Comparison of ENCODE assay signal across 17 cellular contexts in the genomic region with DNA sequence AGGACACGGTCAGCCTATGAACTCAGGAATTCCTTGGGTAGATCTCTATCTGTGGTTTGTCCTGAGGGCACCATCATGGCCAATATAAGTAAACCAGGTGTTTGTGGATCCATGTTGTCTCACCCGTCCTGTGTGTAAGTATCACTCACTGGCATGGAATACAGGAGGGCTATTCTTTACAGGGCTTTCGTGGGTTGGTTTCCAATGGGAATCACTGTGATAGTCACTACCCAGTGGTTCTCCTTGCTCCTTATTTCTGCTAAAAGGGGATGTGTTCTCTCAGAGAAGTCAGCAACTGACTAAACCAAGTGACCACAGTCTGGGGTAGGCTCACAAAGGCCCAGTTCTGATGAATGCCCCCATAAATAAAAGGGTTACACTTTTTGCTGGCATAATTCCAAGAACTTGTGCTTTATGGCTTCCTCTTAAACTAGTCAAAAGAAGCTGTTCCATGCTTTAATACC.
A peak's percentile ranks its signal among the peaks of the same experiment; 100 is the strongest.
DNase-seq lines count a peak whose midpoint lies in the region; ATAC-seq, FAIRE-seq and TF ChIP-seq lines count a peak whose summit lies in the region.
"Had no signal": no experiment of that assay in that cellular context is flagged by ENCODE, and none has a peak within 500 bp of the region (broad histone marks: within the 10 kb centered on the region; RNA-seq: fewer than 3 reads in every experiment).

No MANE protein-coding gene starts in this region.

- H2BK15ac ChIP-seq in H1 (ENCODE audit: low read length) (no peak overlapping the region), H9 (ENCODE audit: low read depth, low read length) (no peak overlapping the region)

- no peak overlapping the region for H2BK5ac ChIP-seq in H1 (ENCODE audit: low read depth, low read length)
- no peak overlapping the region for H2BK5ac ChIP-seq in H9 (ENCODE audit: insufficient read length, low read length)

- H3K9me3 Mint-ChIP-seq in H9 = peaks cover 6 to 12% of the 10 kb centered on the region in 2 experiments; a peak in 3 of 5 replicates

- no peaks in the 10 kb centered on the region for H3K36me3 ChIP-seq in Karpas-422 (ENCODE audit: insufficient read depth, low read length)
- no peaks in the 10 kb centered on the region for H3K36me3 ChIP-seq in H1 (ENCODE audit: control insufficient read depth in 2 of 4, insufficient read depth in 4 of 4, low read length in 3 of 4)
- H3K36me3 ChIP-seq in pancreas = no peaks in the 10 kb centered on the region
- H3K36me3 ChIP-seq: HAP-1, Peyer's patch, vagina had no signal

- H2AK5ac ChIP-seq in H1 (ENCODE audit: low read depth, low read length) = no peak overlapping the region
- H2AK5ac ChIP-seq in H9 (ENCODE audit: insufficient read length, low read length) = no peak overlapping the region

- H4K5ac ChIP-seq in H1 (ENCODE audit: insufficient read length, low read depth, low read length) (no peak overlapping the region), H9 (ENCODE audit: insufficient read length, low read depth, low read length) (no peak overlapping the region)

- H3K4me2 ChIP-seq in A549 = peak overlapping the region; percentile 66
- H3K4me2 ChIP-seq in Karpas-422 (ENCODE audit: low read depth, low read length, poor library complexity, severe bottlenecking) = no peak overlapping the region
- no peak overlapping the region for H3K4me2 ChIP-seq in H1 (ENCODE audit: insufficient read depth in 1 of 2, low read depth in 2 of 2, low read length in 2 of 2)
- H3K4me2 ChIP-seq in H9 (ENCODE audit: insufficient read depth, insufficient read length, low read length) = no peak overlapping the region

- TF ChIP-seq CTCF in A549 (IDR thresholded peaks at IDR 0.05) (no peak), H1 (IDR thresholded peaks at IDR 0.05; ENCODE audit: control extremely low read depth in 1 of 3, insufficient read depth in 1 of 3, low read depth in 1 of 3, low read length in 3 of 3) (no peak), pancreas (IDR thresholded peaks at IDR 0.05) (no peak), H9 (conservative IDR thresholded peaks at IDR 0.05) (no peak)

- H3K4ac ChIP-seq in H1 (replicated peaks; ENCODE audit: insufficient read length, low read depth, low read length) = no peak overlapping the region
- no peak overlapping the region for H3K4ac ChIP-seq in H9 (ENCODE audit: low read depth, low read length)

- peaks cover 74% of the 10 kb centered on the region for H3K4me1 ChIP-seq in A549
- peaks cover 13% of the 10 kb centered on the region for H3K4me1 ChIP-seq in Karpas-422 (ENCODE audit: low read length)
- peaks cover 0 to 5% (median 4%) of the 10 kb centered on the region in 4 experiments; a peak in 4 of 7 replicates for H3K4me1 ChIP-seq in H1 (replicated peaks in 1 of 4; ENCODE audit: control insufficient read depth in 3 of 4, insufficient read depth in 4 of 4, low read length in 3 of 4)
- H3K4me1 ChIP-seq in pancreas = peaks cover 34 to 43% (median 40%) of the 10 kb centered on the region in 3 donors
- H3K4me1 ChIP-seq in H9 (ENCODE audit: insufficient read depth, low read length) = peaks cover 7% of the 10 kb centered on the region; the same call in 1 of the 2 replicates

- H2AFZ ChIP-seq in Karpas-422 (ENCODE audit: low read length) = 0 out of 2 replicates have a peak overlapping the region, but pooled peaks have one; percentile 22
- peak overlapping the region; percentile 33; the same call in 1 of the 2 replicates for H2AFZ ChIP-seq in H1 (ENCODE audit: low read length)
- no peak overlapping the region for H2AFZ ChIP-seq in H9 (ENCODE audit: low read length)

- TF ChIP-seq RAD21 in A549 (conservative IDR thresholded peaks at IDR 0.05 in 1 of 2, IDR thresholded peaks at IDR 0.05 in 1 of 2) (no peak), H1 (IDR thresholded peaks at IDR 0.05 in 1 of 2, conservative IDR thresholded peaks at IDR 0.05 in 1 of 2; ENCODE audit: low read depth in 2 of 2, low read length in 2 of 2) (no peak)

- no peaks in the 10 kb centered on the region for H3K9me2 ChIP-seq in Karpas-422 (replicated peaks; ENCODE audit: insufficient read depth, low read length)

- H3K9ac ChIP-seq in Karpas-422 (ENCODE audit: low read length) (no peak overlapping the region), H1 (replicated peaks in 1 of 4; ENCODE audit: extremely low read depth in 1 of 4, low read depth in 3 of 4, low read length in 3 of 4) (no peak overlapping the region), H9 (ENCODE audit: extremely low read depth, insufficient read length, low read length) (no peak overlapping the region)

- H3T11ph ChIP-seq in H9 (ENCODE audit: low read length) = no peak overlapping the region

- H2BK20ac ChIP-seq in H1 (ENCODE audit: low read length) (no peak overlapping the region), H9 (ENCODE audit: low read depth, low read length, poor library complexity, severe bottlenecking) (no peak overlapping the region)

- no peak for ATAC-seq in A549
- ATAC-seq in pancreas = no peak

- DNase-seq in A549 (ENCODE audit: low read depth in 1 of 2, low spot score in 1 of 2) (no peak), Karpas-422 (no peak), H1 (ENCODE audit: low read depth in 1 of 2, low spot score in 2 of 2) (no peak), pancreas (no peak), cerebellum (ENCODE audit: low spot score) (no peak), HuH-7 (ENCODE audit: low spot score) (no peak), NCI-H1694 treated with DMSO at 0.1 percent for 48 hours (lab: John Stamatoyannopoulos, UW) (no peak), H9 (no peak)
- DNase-seq: activated CD8-positive, alpha-beta memory T cell treated with anti-CD3 and anti-CD28 coated beads for 24 hours; activated naive CD4-positive, alpha-beta T cell treated with anti-CD3 and anti-CD28 coated beads, Interleukin-2, amount 50 U/mL, for 16 hours; NCI-H446 treated with DMSO at 0.1 percent for 48 hours; Peyer's patch had no signal

- TF ChIP-seq EP300 in A549 (IDR thresholded peaks at IDR 0.05) (no peak), H1 (IDR thresholded peaks at IDR 0.05; ENCODE audit: borderline replicate concordance in 1 of 2, low read depth in 2 of 2, low read length in 2 of 2) (no peak)

- peaks cover 0 to 9% (median 9%) of the 10 kb centered on the region in 3 experiments; a peak in 5 of 7 replicates for H3K36me3 Mint-ChIP-seq in H9 (ENCODE audit: insufficient read depth in 1 of 3, low read depth in 3 of 3)

- H3K4me3 Mint-ChIP-seq in H9 = no peak overlapping the region
- H3K4me3 Mint-ChIP-seq: B cell, neural crest cell had no signal

- H2BK12ac ChIP-seq in H1 (ENCODE audit: low read depth, low read length) (peak overlapping the region; percentile 30; the same call in 1 of the 2 replicates), H9 (ENCODE audit: insufficient read length, low read depth, low read length) (no peak overlapping the region)

- no peaks in the 10 kb centered on the region; the same call in 1 of the 2 replicates for H3K23me2 ChIP-seq in H1 (ENCODE audit: low read depth, low read length)
- no peaks in the 10 kb centered on the region for H3K23me2 ChIP-seq in H9 (ENCODE audit: insufficient read length, low read depth, low read length, poor library complexity, severe bottlenecking)

- CTCF ChIA-PET in A549 (lab: Yijun Ruan, JAX) = interaction anchor here (0.6 to 3.6 kb wide), 9 partner anchors 11 to 290 kb away, joined by 3 to 30 read pairs (median 13); partner anchors contain the start of gene JADE1
- CTCF ChIA-PET in H1 (lab: Charles Lee; ENCODE audit: partially characterized antibody) = interaction anchor here (1.0 to 3.2 kb wide), 11 partner anchors 11 to 216 kb away, joined by 3 to 14 read pairs (median 5); no protein-coding TSS in a partner anchor

- intact Hi-C loops in pancreas (cut with DNase I) = loop anchor here in 1 of 3 donors (10.0 kb wide), 1 partner anchor 62 kb away; no protein-coding TSS in a partner anchor

- POLR2A ChIA-PET in A549 (lab: Yijun Ruan, JAX) (interaction anchor here (0.5 to 2.4 kb wide), 4 partner anchors 20 to 791 kb away, joined by 3 to 20 read pairs (median 4); partner anchors contain the start of genes HSPA4L and PGRMC2), H1 (lab: Charles Lee; ENCODE audit: partially characterized antibody) (interaction anchor here (0.8 to 1.1 kb wide), 2 partner anchors 125 to 255 kb away, joined by 4 read pairs; no protein-coding TSS in a partner anchor)

- H3K56ac ChIP-seq in H1 (replicated peaks; ENCODE audit: insufficient read length, low read depth, low read length) = no peak overlapping the region
- no peak overlapping the region for H3K56ac ChIP-seq in H9 (ENCODE audit: insufficient read length, low read depth, low read length)

- H2BK120ac ChIP-seq in H1 (replicated peaks; ENCODE audit: low read depth, low read length) = no peak overlapping the region
- H2BK120ac ChIP-seq in H9 (ENCODE audit: low read depth, low read length, poor library complexity, severe bottlenecking) = no peak overlapping the region

- H3K18ac ChIP-seq in H1 (ENCODE audit: extremely low read depth, low read length) (no peak overlapping the region), H9 (ENCODE audit: insufficient read length, low read depth, low read length) (no peak overlapping the region)

- FAIRE-seq in A549 (lab: Jason Lieb, UNC) = no peak
- no peak for FAIRE-seq in H1 (lab: Jason Lieb, UNC)
- no peak for FAIRE-seq in pancreas (lab: Jason Lieb, UNC)
- FAIRE-seq: islet of Langerhans had no signal

- 63% methylated on average over 3 of the region's 3 CpGs for WGBS in A549 (ENCODE audit: missing lambda C conversion rate)
- WGBS in H1 (ENCODE audit: extremely low coverage in 1 of 2, insufficient coverage in 1 of 2, insufficient read length in 1 of 2, insufficient replicate concordance in 2 of 2, low coverage in 1 of 2, low lambda C conversion rate in 2 of 2, missing lambda C conversion rate in 1 of 2), 2 experiments = 93% methylated on average over 3 of the region's 3 CpGs; no CpG with 5 or more reads in 1 of the 2 experiments
- 88 to 98% methylated on average over 3 of the region's 3 CpGs for WGBS in pancreas, 2 donors
- no CpG with 5 or more reads among the region's 3 CpGs for whole genome bisulfite sequencing in H9 (ENCODE audit: extremely low coverage, insufficient read length, low lambda C conversion rate)

- H3K27ac Mint-ChIP-seq in H9 = no peak overlapping the region
- H3K27ac Mint-ChIP-seq: B cell had no signal

- no peaks in the 10 kb centered on the region for H4K20me1 ChIP-seq in Karpas-422 (ENCODE audit: insufficient read depth, low read depth, low read length)
- H4K20me1 ChIP-seq in H1 (replicated peaks in 1 of 2; ENCODE audit: control insufficient read depth in 1 of 2, insufficient read depth in 2 of 2, low read length in 2 of 2) = no peaks in the 10 kb centered on the region
- H4K20me1 ChIP-seq in H9 (ENCODE audit: control insufficient read depth, insufficient read depth, insufficient read length) = no peaks in the 10 kb centered on the region

- H4K91ac ChIP-seq in H1 (replicated peaks; ENCODE audit: insufficient read length, low read length) (peak overlapping the region; percentile 61), H9 (ENCODE audit: insufficient read length, low read depth, low read length) (no peak overlapping the region)

- H3K23ac ChIP-seq in H1 (ENCODE audit: insufficient read length) (no peak overlapping the region), H9 (ENCODE audit: insufficient read length, low read depth, low read length) (no peak overlapping the region)

- no peaks in the 10 kb centered on the region for H3K79me2 ChIP-seq in Karpas-422 (ENCODE audit: low read length)
- H3K79me2 ChIP-seq in H1 (ENCODE audit: control insufficient read depth in 1 of 2, insufficient read depth in 2 of 2, low read length in 2 of 2) = no peaks in the 10 kb centered on the region
- H3K79me2 ChIP-seq in H9 (ENCODE audit: insufficient read depth, low read length) = no peaks in the 10 kb centered on the region

- H3K14ac ChIP-seq in H1 (ENCODE audit: insufficient read length) (no peak overlapping the region), H9 (ENCODE audit: insufficient read depth, low read length) (no peak overlapping the region)

- 0 out of 3 replicates have a peak, but pooled peaks cover 2% of the 10 kb centered on the region for H3K9me3 ChIP-seq in A549
- H3K9me3 ChIP-seq in Karpas-422 (ENCODE audit: low read length) = no peaks in the 10 kb centered on the region
- peaks cover 0 to 4% of the 10 kb centered on the region in 2 experiments; a peak in 1 of 4 replicates for H3K9me3 ChIP-seq in H1 (ENCODE audit: insufficient read depth in 2 of 2, low read depth in 1 of 2, low read length in 1 of 2)
- H3K9me3 ChIP-seq in pancreas = no peaks in the 10 kb centered on the region
- H3K9me3 ChIP-seq in H9 (ENCODE audit: control insufficient read depth, low read depth, low read length) = no peaks in the 10 kb centered on the region
- H3K9me3 ChIP-seq: HAP-1, Peyer's patch, vagina had no signal

- H3K27me3 ChIP-seq in Karpas-422 (ENCODE audit: low read length) (no peaks in the 10 kb centered on the region), H1 (replicated peaks in 1 of 4; ENCODE audit: control insufficient read depth in 3 of 4, extremely low read depth in 1 of 4, insufficient read depth in 3 of 4, low read length in 3 of 4) (no peaks in the 10 kb centered on the region), pancreas (no peaks in the 10 kb centered on the region), H9 (ENCODE audit: insufficient read depth, low read length) (no peaks in the 10 kb centered on the region)
- H3K27me3 ChIP-seq: Peyer's patch, vagina had no signal

- H3K4me3 ChIP-seq in A549 = no peak overlapping the region
- no peak overlapping the region for H3K4me3 ChIP-seq in Karpas-422 (ENCODE audit: low read length)
- H3K4me3 ChIP-seq in H1 (ENCODE audit: extremely low read depth in 1 of 4, insufficient read depth in 2 of 4, low read depth in 3 of 4, low read length in 4 of 4) = no peak overlapping the region
- H3K4me3 ChIP-seq in pancreas = no peak overlapping the region
- H3K4me3 ChIP-seq: HAP-1, Peyer's patch, vagina had no signal

- H4K8ac ChIP-seq in H1 (ENCODE audit: extremely low read depth, insufficient read depth, low read length) = no peak overlapping the region
- H4K8ac ChIP-seq in H9 (replicated peaks; ENCODE audit: insufficient read length, low read depth, low read length) = no peak overlapping the region

- TF ChIP-seq POLR2A in A549 (IDR thresholded peaks at IDR 0.05; ENCODE audit: low read length) (no peak), H1 (IDR thresholded peaks at IDR 0.05; ENCODE audit: control extremely low read depth in 1 of 2, low read depth in 2 of 2, low read length in 2 of 2) (no peak)

- H3K27ac ChIP-seq in A549 = peak overlapping the region; percentile 97 to 98
- no peak overlapping the region for H3K27ac ChIP-seq in Karpas-422 (ENCODE audit: low read length)
- H3K27ac ChIP-seq in H1 (ENCODE audit: low read depth, low read length) = no peak overlapping the region
- peak overlapping the region; percentile 65 to 85 (median 74) for H3K27ac ChIP-seq in pancreas
- H3K27ac ChIP-seq in H9 (ENCODE audit: insufficient read length, low read depth, low read length) = no peak overlapping the region
- H3K27ac ChIP-seq: vagina had no signal

- H3K79me1 ChIP-seq in H1 (ENCODE audit: low read depth, low read length) = no peaks in the 10 kb centered on the region
- H3K79me1 ChIP-seq in H9 (ENCODE audit: insufficient read depth, low read depth, low read length, poor library complexity, severe bottlenecking) = no peaks in the 10 kb centered on the region

- peaks cover 32 to 54% of the 10 kb centered on the region in 2 experiments for H3K4me1 Mint-ChIP-seq in H9
- H3K4me1 Mint-ChIP-seq: B cell had no signal

- no peaks in the 10 kb centered on the region for H3K27me3 Mint-ChIP-seq in H9 (ENCODE audit: low read depth)

Comparison
In these comparisons a context has a peak if more than half of its experiments do, and no peak if none do; other contexts are left out.
1. H3K27ac ChIP-seq: peak in A549 (2 of 2) and pancreas (4 of 4); none in Karpas-422 (single experiment), H1 (single experiment) and H9 (single experiment).